16 cellular contexts compared by ENCODE assay signal in genomic region chr2:55883339-55883738, GRCh38.
A peak's percentile ranks its signal among the peaks of the same experiment; 100 is the strongest.
DNase-seq lines count a peak whose midpoint lies in the region; ATAC-seq and TF ChIP-seq lines count a peak whose summit lies in the region.
"Had no signal": no experiment of that assay in that cellular context is flagged by ENCODE, and none has a peak within 500 bp of the region (broad histone marks: within the 10 kb centered on the region; RNA-seq: fewer than 3 reads in every experiment).

No MANE protein-coding gene starts in this region.

- peaks cover 18% of the 10 kb centered on the region for H3K36me3 Mint-ChIP-seq in nephron (ENCODE audit: low read depth)
- H3K36me3 Mint-ChIP-seq: natural killer cell treated with Interleukin-12 subunit alpha and Interleukin-12 subunit beta and Interleukin-15 and Interleukin-18, amount 100 ng/mL, for 72 hours had no signal

- no peak for ATAC-seq in HG03460 (IDR thresholded peaks at IDR 0.05; ENCODE audit: unreplicated experiment)
- ATAC-seq in GM19463 (IDR thresholded peaks at IDR 0.05; ENCODE audit: unreplicated experiment): no peak
- ATAC-seq: activated CD8-positive, alpha-beta T cell treated with anti-CD3 and anti-CD28 coated beads for 36 hours; lower lobe of right lung; natural killer cell treated with Interleukin-12 subunit alpha and Interleukin-12 subunit beta and Interleukin-15 and Interleukin-18, amount 100 ng/mL, for 72 hours; right lobe of liver had no signal

- TF ChIP-seq CTCF in nephron (IDR thresholded peaks at IDR 0.05; ENCODE audit: unreplicated experiment in 3 of 3): no peak

- in situ Hi-C loops in KBM-7 (cut with MboI; ENCODE audit: low pct_unique_long_range_greater_than_20kb, low sequenced_read_pairs): no loop called here

- peaks cover 23% of the 10 kb centered on the region for H3K4me1 Mint-ChIP-seq in nephron

- DNase-seq in AG20443 (ENCODE audit: low spot score) (peak; percentile 30), OCI-M1 (lab: John Stamatoyannopoulos, UW) (peak; percentile 2), fibroblast of gingiva (ENCODE audit: low read depth) (peak; percentile 49), KBM-7 (no peak), NCI-H146 treated with DMSO at 0.1 percent for 48 hours (lab: John Stamatoyannopoulos, UW; ENCODE audit: unreplicated experiment) (no peak)
- DNase-seq: activated CD8-positive, alpha-beta T cell treated with anti-CD3 and anti-CD28 coated beads for 36 hours; lower lobe of right lung; NK-92 treated with Interleukin-12 subunit alpha and Interleukin-12 subunit beta, amount 100 ng/mL, for 24 hours; right lobe of liver; stimulated activated CD4-positive, alpha-beta T cell treated with anti-CD3 and anti-CD28 coated beads, Interleukin-2, amount 100 ng/mL, for 48 hours; stimulated activated CD8-positive, alpha-beta memory T cell treated with anti-CD3 and anti-CD28 coated beads, Interleukin-4, amount 100 ng/mL, for 48 hours; upper lobe of left lung had no signal

- H3K9me3 Mint-ChIP-seq in nephron: no peaks in the 10 kb centered on the region
- H3K9me3 Mint-ChIP-seq: activated CD8-positive, alpha-beta T cell treated with anti-CD3 and anti-CD28 coated beads for 36 hours had no signal

- H3K4me3 Mint-ChIP-seq in nephron: no peak overlapping the region
- H3K4me3 Mint-ChIP-seq: activated CD8-positive, alpha-beta T cell treated with anti-CD3 and anti-CD28 coated beads for 36 hours; natural killer cell treated with Interleukin-12 subunit alpha and Interleukin-12 subunit beta and Interleukin-15 and Interleukin-18, amount 100 ng/mL, for 72 hours had no signal

- no peaks in the 10 kb centered on the region for H3K27me3 Mint-ChIP-seq in nephron (ENCODE audit: low read depth)
- H3K27me3 Mint-ChIP-seq: activated CD8-positive, alpha-beta T cell treated with anti-CD3 and anti-CD28 coated beads for 36 hours; natural killer cell treated with Interleukin-12 subunit alpha and Interleukin-12 subunit beta and Interleukin-15 and Interleukin-18, amount 100 ng/mL, for 72 hours had no signal

- H3K27ac Mint-ChIP-seq in nephron: peak overlapping the region in 2 of 3 experiments; percentile 21 to 27
- H3K27ac Mint-ChIP-seq: activated CD8-positive, alpha-beta T cell treated with anti-CD3 and anti-CD28 coated beads for 36 hours; natural killer cell treated with Interleukin-12 subunit alpha and Interleukin-12 subunit beta and Interleukin-15 and Interleukin-18, amount 100 ng/mL, for 72 hours had no signal

Comparison
In these comparisons a context has a peak if more than half of its experiments do, and no peak if none do; other contexts are left out.
1. DNase-seq: peak in AG20443 (single experiment), OCI-M1 (single experiment) and fibroblast of gingiva (single experiment); none in KBM-7 (single experiment) and NCI-H146 treated with DMSO at 0.1 percent for 48 hours (single experiment).